In genomic region chrX:132001127-132001526, GRCh38 we compare ENCODE assay signal across 18 cellular contexts. TPM values are rescaled to one million over a fixed set of nuclear protein-coding genes. Genes with fewer than 3 reads are reported as not detected.
DNase-seq lines count a peak whose midpoint lies in the region; ATAC-seq lines count a peak whose summit lies in the region.
"Had no signal": no experiment of that assay in that cellular context is flagged by ENCODE, and none has a peak within 500 bp of the region (broad histone marks: within the 10 kb centered on the region; RNA-seq: fewer than 3 reads in every experiment).

No MANE protein-coding gene starts in this region.

- peaks cover 26% of the 10 kb centered on the region for H3K4me1 Mint-ChIP-seq in activated naive CD4-positive, alpha-beta T cell treated with anti-CD3 and anti-CD28 coated beads for 36 hours (ENCODE audit: low read depth)
- peaks cover 16% of the 10 kb centered on the region for H3K4me1 Mint-ChIP-seq in activated naive CD4-positive, alpha-beta T cell treated with anti-CD3 and anti-CD28 coated beads, Interleukin-2, amount 10 ng/mL, durations not matched to agents 7 days and 5 days
- H3K4me1 Mint-ChIP-seq in stimulated activated naive CD8-positive, alpha-beta T cell treated with anti-CD3 and anti-CD28 coated beads, Interleukin-15, amount 100 ng/mL, for 72 hours: peaks cover 27% of the 10 kb centered on the region

- ATAC-seq in stimulated activated naive CD8-positive, alpha-beta T cell treated with anti-CD3 and anti-CD28 coated beads, Interleukin-15, amount 100 ng/mL, for 72 hours: peak; percentile 97
- no peak for ATAC-seq in HG03432 (IDR thresholded peaks at IDR 0.05; ENCODE audit: unreplicated experiment)
- ATAC-seq: HepG2, Panc1, right cardiac atrium had no signal

- peak; percentile 60 for DNase-seq in activated naive CD4-positive, alpha-beta T cell treated with anti-CD3 and anti-CD28 coated beads for 36 hours
- DNase-seq in activated naive CD4-positive, alpha-beta T cell treated with anti-CD3 and anti-CD28 coated beads, Interleukin-2, amount 10 ng/mL, durations not matched to agents 7 days and 5 days: no peak
- peak; percentile 39 for DNase-seq in activated naive CD4-positive, alpha-beta T cell treated with anti-CD3 and anti-CD28 coated beads, Interleukin-2, amount 50 U/mL, for 16 hours
- DNase-seq in islet precursor cell (peak; percentile 51), DMS 273 (lab: John Stamatoyannopoulos, UW; ENCODE audit: unreplicated experiment) (no peak), NCI-H748 treated with DMSO at 0.1 percent for 48 hours (lab: John Stamatoyannopoulos, UW) (no peak)
- DNase-seq in stimulated activated naive CD8-positive, alpha-beta T cell treated with anti-CD3 and anti-CD28 coated beads, Interleukin-15, amount 100 ng/mL, for 72 hours: no peak
- DNase-seq: activated CD4-positive, CD25-positive, alpha-beta regulatory T cell treated with anti-CD3 and anti-CD28 coated beads, Interleukin-2, amount 50 U/mL, for 72 hours; colonic mucosa; GM23248; NCI-H1436 treated with DMSO at 0.1 percent for 48 hours; occipital lobe; right cardiac atrium; substantia nigra; T-helper 9 cell had no signal

- H3K36me3 Mint-ChIP-seq in activated naive CD4-positive, alpha-beta T cell treated with anti-CD3 and anti-CD28 coated beads for 36 hours (ENCODE audit: low read depth): no peaks in the 10 kb centered on the region
- no peaks in the 10 kb centered on the region for H3K36me3 Mint-ChIP-seq in activated naive CD4-positive, alpha-beta T cell treated with anti-CD3 and anti-CD28 coated beads, Interleukin-2, amount 10 ng/mL, durations not matched to agents 7 days and 5 days

- intact Hi-C loops in activated naive CD4-positive, alpha-beta T cell treated with anti-CD3 and anti-CD28 coated beads for 36 hours (cut with micrococcal nuclease): loop anchor here (1.0 to 2.0 kb wide), 3 partner anchors 15 to 58 kb away; no protein-coding TSS in a partner anchor

- CTCF ChIA-PET in activated naive CD4-positive, alpha-beta T cell treated with anti-CD3 and anti-CD28 coated beads for 36 hours (lab: Charles Lee): no interaction called here
- CTCF ChIA-PET in activated naive CD4-positive, alpha-beta T cell treated with anti-CD3 and anti-CD28 coated beads, Interleukin-2, amount 10 ng/mL, durations not matched to agents 7 days and 5 days (lab: Charles Lee): no interaction called here

- no peak overlapping the region for H3K27ac Mint-ChIP-seq in activated naive CD4-positive, alpha-beta T cell treated with anti-CD3 and anti-CD28 coated beads for 36 hours
- no peak overlapping the region for H3K27ac Mint-ChIP-seq in activated naive CD4-positive, alpha-beta T cell treated with anti-CD3 and anti-CD28 coated beads, Interleukin-2, amount 10 ng/mL, durations not matched to agents 7 days and 5 days
- no peak overlapping the region for H3K27ac Mint-ChIP-seq in stimulated activated naive CD8-positive, alpha-beta T cell treated with anti-CD3 and anti-CD28 coated beads, Interleukin-15, amount 100 ng/mL, for 72 hours

- H3K27me3 Mint-ChIP-seq in activated naive CD4-positive, alpha-beta T cell treated with anti-CD3 and anti-CD28 coated beads for 36 hours (ENCODE audit: low read depth): no peaks in the 10 kb centered on the region
- no peaks in the 10 kb centered on the region for H3K27me3 Mint-ChIP-seq in activated naive CD4-positive, alpha-beta T cell treated with anti-CD3 and anti-CD28 coated beads, Interleukin-2, amount 10 ng/mL, durations not matched to agents 7 days and 5 days
- no peaks in the 10 kb centered on the region for H3K27me3 Mint-ChIP-seq in stimulated activated naive CD8-positive, alpha-beta T cell treated with anti-CD3 and anti-CD28 coated beads, Interleukin-15, amount 100 ng/mL, for 72 hours

- H3K9me3 Mint-ChIP-seq in activated naive CD4-positive, alpha-beta T cell treated with anti-CD3 and anti-CD28 coated beads for 36 hours: no peaks in the 10 kb centered on the region
- no peaks in the 10 kb centered on the region for H3K9me3 Mint-ChIP-seq in activated naive CD4-positive, alpha-beta T cell treated with anti-CD3 and anti-CD28 coated beads, Interleukin-2, amount 10 ng/mL, durations not matched to agents 7 days and 5 days
- H3K9me3 Mint-ChIP-seq in stimulated activated naive CD8-positive, alpha-beta T cell treated with anti-CD3 and anti-CD28 coated beads, Interleukin-15, amount 100 ng/mL, for 72 hours: no peaks in the 10 kb centered on the region

- no peak overlapping the region for H3K4me3 Mint-ChIP-seq in activated naive CD4-positive, alpha-beta T cell treated with anti-CD3 and anti-CD28 coated beads for 36 hours
- H3K4me3 Mint-ChIP-seq in activated naive CD4-positive, alpha-beta T cell treated with anti-CD3 and anti-CD28 coated beads, Interleukin-2, amount 10 ng/mL, durations not matched to agents 7 days and 5 days: no peak overlapping the region
- H3K4me3 Mint-ChIP-seq in stimulated activated naive CD8-positive, alpha-beta T cell treated with anti-CD3 and anti-CD28 coated beads, Interleukin-15, amount 100 ng/mL, for 72 hours: no peak overlapping the region

RNA-seq across cellular contexts. Expression of gene STK26, which starts 22.0 kb away (rescaled TPM):
- total RNA-seq in activated naive CD4-positive, alpha-beta T cell treated with anti-CD3 and anti-CD28 coated beads for 36 hours: 10 to 100 TPM; 54.0 to 55.6 TPM

Comparison
In these comparisons a context has a peak if more than half of its experiments do, and no peak if none do; other contexts are left out.
1. DNase-seq: peak in activated naive CD4-positive, alpha-beta T cell treated with anti-CD3 and anti-CD28 coated beads for 36 hours (single experiment), activated naive CD4-positive, alpha-beta T cell treated with anti-CD3 and anti-CD28 coated beads, Interleukin-2, amount 50 U/mL, for 16 hours (single experiment) and islet precursor cell (single experiment); none in activated naive CD4-positive, alpha-beta T cell treated with anti-CD3 and anti-CD28 coated beads, Interleukin-2, amount 10 ng/mL, durations not matched to agents 7 days and 5 days (single experiment), stimulated activated naive CD8-positive, alpha-beta T cell treated with anti-CD3 and anti-CD28 coated beads, Interleukin-15, amount 100 ng/mL, for 72 hours (0 of 2), DMS 273 (single experiment) and NCI-H748 treated with DMSO at 0.1 percent for 48 hours (single experiment).